In the genomic region with DNA sequence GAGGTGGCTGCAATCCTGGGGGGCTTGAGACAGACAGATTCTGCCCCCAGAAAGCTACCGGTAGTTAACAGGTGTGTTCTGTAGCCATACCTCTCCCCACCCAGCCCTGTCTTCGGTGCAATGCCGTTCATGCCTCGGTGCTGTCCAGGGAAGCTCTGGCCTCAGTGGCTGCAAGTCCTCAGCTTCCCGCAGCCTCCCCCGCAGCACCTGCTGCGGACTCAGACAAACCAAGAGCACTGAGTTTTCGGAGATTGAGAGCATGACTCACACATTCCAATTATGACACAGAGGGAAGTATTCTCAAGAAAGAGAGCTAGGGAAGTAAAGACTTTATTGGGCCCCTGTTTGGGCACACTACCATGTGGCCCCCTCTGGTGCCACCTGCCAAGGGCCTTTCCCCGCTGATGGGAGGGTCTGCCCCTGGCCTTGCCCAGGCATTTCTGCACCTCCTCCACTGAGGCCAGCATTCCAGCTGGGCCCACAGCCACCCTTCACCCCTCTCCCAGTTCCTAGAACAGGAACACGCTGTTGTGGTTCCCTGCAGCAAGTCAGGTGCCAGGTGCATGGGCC, we compare ENCODE assay signal across 8 cellular contexts. TPM values are rescaled to one million over a fixed set of nuclear protein-coding genes. Genes with fewer than 3 reads are reported as not detected.
A peak's percentile ranks its signal among the peaks of the same experiment; 100 is the strongest.
DNase-seq lines count a peak whose midpoint lies in the region; ATAC-seq, FAIRE-seq and TF ChIP-seq lines count a peak whose summit lies in the region.

No MANE protein-coding gene starts in this region.

- H3K27ac ChIP-seq in aorta (ENCODE audit: low read depth in 1 of 2, low read length in 2 of 2): no peak overlapping the region

- peak overlapping the region; percentile 96 for H3K27ac Mint-ChIP-seq in activated naive CD4-positive, alpha-beta T cell treated with anti-CD3 and anti-CD28 coated beads for 36 hours

- 68 to 70% methylated on average over 10 of the region's 10 CpGs for WGBS in aorta, 2 donors

- peak; percentile 6 for FAIRE-seq in H54 (lab: Jason Lieb, UNC)

- peak overlapping the region; percentile 61 for H3K4me3 Mint-ChIP-seq in activated naive CD4-positive, alpha-beta T cell treated with anti-CD3 and anti-CD28 coated beads for 36 hours

- CTCF ChIA-PET in activated naive CD4-positive, alpha-beta T cell treated with anti-CD3 and anti-CD28 coated beads for 36 hours (lab: Charles Lee): interaction anchor here (0.6 to 3.1 kb wide), 9 partner anchors 12 to 708 kb away, joined by 3 to 22 read pairs (median 4); no protein-coding TSS in a partner anchor

- TF ChIP-seq CTCF in NB4 (IDR thresholded peaks at IDR 0.05; ENCODE audit: low read depth, low read length): no peak

- H3K36me3 Mint-ChIP-seq in activated naive CD4-positive, alpha-beta T cell treated with anti-CD3 and anti-CD28 coated beads for 36 hours (ENCODE audit: low read depth): peaks cover 1% of the 10 kb centered on the region

- H3K36me3 ChIP-seq in aorta (ENCODE audit: control insufficient read depth in 1 of 2, insufficient read depth in 2 of 2, low read length in 1 of 2): peaks cover 0 to 2% of the 10 kb centered on the region in 2 donors

- no peaks in the 10 kb centered on the region for H3K27me3 ChIP-seq in aorta (ENCODE audit: control insufficient read depth in 1 of 2, insufficient read depth in 2 of 2, low read length in 1 of 2)

- no peak for ATAC-seq in aorta (ENCODE audit: low FRiP score)

- peaks cover 71% of the 10 kb centered on the region for H3K4me1 Mint-ChIP-seq in activated naive CD4-positive, alpha-beta T cell treated with anti-CD3 and anti-CD28 coated beads for 36 hours (ENCODE audit: low read depth)

- H3K4me1 ChIP-seq in aorta (ENCODE audit: control insufficient read depth in 1 of 2, insufficient read depth in 2 of 2, low read length in 2 of 2): no peaks in the 10 kb centered on the region

- TF ChIP-seq POLR2A in H54 (IDR thresholded peaks at IDR 0.05; ENCODE audit: low read depth, low read length) (no peak), NB4 (IDR thresholded peaks at IDR 0.05; ENCODE audit: extremely low read depth, insufficient read length) (no peak)

- intact Hi-C loops in activated naive CD4-positive, alpha-beta T cell treated with anti-CD3 and anti-CD28 coated beads for 36 hours (cut with micrococcal nuclease): loop anchor here (1.0 to 10.0 kb wide), 3 partner anchors 73 to 961 kb away; a partner anchor contains a TSS
- intact Hi-C loops in aorta (cut with DNase I): no loop called here

- H3K4me3 ChIP-seq in NB4 (ENCODE audit: low read depth, low read length) (no peak overlapping the region), aorta (ENCODE audit: low read length in 2 of 2) (no peak overlapping the region)

- DNase-seq in GF-D8 (lab: John Stamatoyannopoulos, UW): peak; percentile 70
- DNase-seq in H54 (ENCODE audit: insufficient read length, low spot score): peak; percentile 55
- DNase-seq in NB4 (ENCODE audit: low read depth): peak; percentile 90
- peak; percentile 75 for DNase-seq in activated naive CD4-positive, alpha-beta T cell treated with anti-CD3 and anti-CD28 coated beads for 36 hours
- peak; percentile 56 for DNase-seq in occipital lobe (lab: John Stamatoyannopoulos, UW)
- DNase-seq in putamen (ENCODE audit: low spot score): no peak
- DNase-seq in NAMALWA (ENCODE audit: low spot score): no peak
- DNase-seq in aorta: no peak

- no peaks in the 10 kb centered on the region for H3K9me3 Mint-ChIP-seq in activated naive CD4-positive, alpha-beta T cell treated with anti-CD3 and anti-CD28 coated beads for 36 hours

- no peaks in the 10 kb centered on the region for H3K9me3 ChIP-seq in aorta (ENCODE audit: control insufficient read depth, low read length)

- no peaks in the 10 kb centered on the region for H3K27me3 Mint-ChIP-seq in activated naive CD4-positive, alpha-beta T cell treated with anti-CD3 and anti-CD28 coated beads for 36 hours (ENCODE audit: low read depth)

RNA-seq across cellular contexts. Expression of a gene that starts 30.2 kb away (rescaled TPM):
- 100 to 1,000 TPM; 132 to 133 TPM for total RNA-seq in activated naive CD4-positive, alpha-beta T cell treated with anti-CD3 and anti-CD28 coated beads for 36 hours
- 28.9 TPM for total RNA-seq in occipital lobe
- 1 to 10 TPM; 1.3 to 4.1 TPM for total RNA-seq in aorta
- polyA plus RNA-seq in aorta: 1 to 10 TPM in 1 of 2 donors, under 1 TPM in 1; 0.75 to 1.3 TPM

Comparison
In these comparisons a context has a peak if more than half of its experiments do, and no peak if none do; other contexts are left out.
1. DNase-seq: peak in GF-D8 (single experiment), H54 (single experiment), NB4 (single experiment), activated naive CD4-positive, alpha-beta T cell treated with anti-CD3 and anti-CD28 coated beads for 36 hours (single experiment) and occipital lobe (single experiment); none in putamen (single experiment), NAMALWA (single experiment) and aorta (0 of 2).